ENCODE assay signal across 10 cellular contexts in genomic region chr1:19650416-19651140, GRCh38. TPM values are rescaled to one million over a fixed set of nuclear protein-coding genes. Genes with fewer than 3 reads are reported as not detected.
DNase-seq lines count a peak whose midpoint lies in the region; ATAC-seq and TF ChIP-seq lines count a peak whose summit lies in the region.
"Had no signal": no experiment of that assay in that cellular context is flagged by ENCODE, and none has a peak within 500 bp of the region (broad histone marks: within the 10 kb centered on the region; RNA-seq: fewer than 3 reads in every experiment).

No MANE protein-coding gene starts in this region.

- no peak for ATAC-seq in GM18858 (IDR thresholded peaks at IDR 0.05; ENCODE audit: unreplicated experiment)

- H3K9me3 ChIP-seq in AG04450 (ENCODE audit: control insufficient read depth, insufficient read depth, low read length): no peaks in the 10 kb centered on the region
- no peaks in the 10 kb centered on the region for H3K9me3 ChIP-seq in SK-N-SH

- no peak overlapping the region for H3K9ac ChIP-seq in SK-N-SH
- H3K9ac ChIP-seq: KMS-11 had no signal

- CTCF ChIA-PET in AG04450 (lab: Charles Lee): interaction anchor here (0.5 to 1.9 kb wide), 38 partner anchors 9 to 410 kb away, joined by 3 to 26 read pairs (median 4); partner anchors contain the start of genes AKR7A2 and SLC66A1
- CTCF ChIA-PET in SK-N-SH (lab: Yijun Ruan, JAX): interaction anchor here (0.5 to 13.2 kb wide), 53 partner anchors 10 to 472 kb away, joined by 3 to 235 read pairs (median 5); partner anchors contain the start of genes AKR7A2, EMC1, HTR6 and SLC66A1

- no peak for TF ChIP-seq RAD21 in SK-N-SH (IDR thresholded peaks at IDR 0.05; ENCODE audit: low read length)

- H3K27me3 ChIP-seq in AG04450 (ENCODE audit: control insufficient read depth, insufficient read depth, low read length) (no peaks in the 10 kb centered on the region), SK-N-SH (ENCODE audit: insufficient read depth) (no peaks in the 10 kb centered on the region)

- H3F3A ChIP-seq in SK-N-SH (replicated peaks; ENCODE audit: insufficient read depth): peaks cover 5% of the 10 kb centered on the region

- H3K4me2 ChIP-seq in SK-N-SH: peak overlapping the region; percentile 52; the same call in 1 of the 2 replicates
- H3K4me2 ChIP-seq: KMS-11 had no signal

- 74% methylated on average over 9 of the region's 12 CpGs for WGBS in SK-N-SH (ENCODE audit: low lambda C conversion rate)

- H4K20me1 ChIP-seq in SK-N-SH (ENCODE audit: insufficient read depth): peaks cover 18% of the 10 kb centered on the region; the same call in 1 of the 2 replicates

- no peak for TF ChIP-seq EP300 in SK-N-SH (IDR thresholded peaks at IDR 0.05; ENCODE audit: borderline replicate concordance in 1 of 2, low read depth in 1 of 2, low read length in 1 of 2)

- POLR2A ChIA-PET in AG04450 (lab: Yijun Ruan, JAX): interaction anchor here (0.6 kb wide), 2 partner anchors 178 to 250 kb away, joined by 4 to 5 read pairs; no protein-coding TSS in a partner anchor
- POLR2A ChIA-PET in SK-N-SH (lab: Yijun Ruan, JAX): interaction anchor here (0.5 kb wide), 1 partner anchor 267 kb away, joined by 6 read pairs; no protein-coding TSS in a partner anchor

- no peaks in the 10 kb centered on the region; the same call in none of the 2 replicates for H3K79me2 ChIP-seq in SK-N-SH (ENCODE audit: insufficient read depth)

- no peak for TF ChIP-seq CTCF in AG04450 (IDR thresholded peaks at IDR 0.05; ENCODE audit: low read depth, low read length)
- TF ChIP-seq CTCF in SK-N-SH (IDR thresholded peaks at IDR 0.05): no peak
- no peak for TF ChIP-seq CTCF in fibroblast of the aortic adventitia (IDR thresholded peaks at IDR 0.05; ENCODE audit: insufficient read depth, low read length)

- no peak overlapping the region for H3K4me3 ChIP-seq in AG04450 (ENCODE audit: low read depth, low read length)
- H3K4me3 ChIP-seq in SK-N-SH (ENCODE audit: low read depth in 2 of 2, low read length in 1 of 2): no peak overlapping the region
- H3K4me3 ChIP-seq in fibroblast of the aortic adventitia (ENCODE audit: low read depth, low read length): peak overlapping the region; percentile 17

- peaks cover 0 to 41% of the 10 kb centered on the region in 2 experiments; a peak in 1 of 4 replicates for H3K4me1 ChIP-seq in SK-N-SH (ENCODE audit: control insufficient read depth in 1 of 2, insufficient read depth in 2 of 2, low read depth in 1 of 2, low read length in 1 of 2)

- H3K9me2 ChIP-seq in SK-N-SH: no peaks in the 10 kb centered on the region

- H3K27ac ChIP-seq in AG04450 (ENCODE audit: low read depth, low read length) (peak overlapping the region; percentile 21), SK-N-SH (ENCODE audit: low read depth in 2 of 2, low read length in 1 of 2) (peak overlapping the region in 1 of 2 experiments; percentile 54; a peak in 2 of 4 replicates)
- H3K27ac ChIP-seq: KMS-11 had no signal

- no peaks in the 10 kb centered on the region for H3K36me3 ChIP-seq in SK-N-SH (replicated peaks in 1 of 2; ENCODE audit: control insufficient read depth in 1 of 2, insufficient read depth in 2 of 2, low read length in 1 of 2)

- H2AFZ ChIP-seq in SK-N-SH (ENCODE audit: low read depth): no peak overlapping the region

- intact Hi-C loops in posterior vena cava (cut with DNase I): loop anchor here (5.0 to 10.0 kb wide), 3 partner anchors 253 to 396 kb away; partner anchors contain the start of genes EMC1 (in 1 of the 2) and MRTO4 (in 1 of the 2)

- DNase-seq in AG04450 (ENCODE audit: low read depth, low spot score) (no peak), SK-N-SH (peak; percentile 53), fibroblast of the aortic adventitia (ENCODE audit: low read depth) (peak; percentile 19), posterior vena cava (ENCODE audit: low spot score) (peak; percentile 71), SHP77 (lab: John Stamatoyannopoulos, UW) (no peak), hepatic stellate cell (ENCODE audit: low spot score) (no peak), kidney tubule cell (ENCODE audit: low spot score) (no peak)
- DNase-seq: NCI-H748 treated with DMSO at 0.1 percent for 48 hours had no signal

TF ChIP-seq in SK-N-SH, 30 proteins besides CTCF, POLR2A, EP300 and RAD21:
- no peak for TF ChIP-seq SMC3 (IDR thresholded peaks at IDR 0.05; ENCODE audit: low read depth, low read length)
- TF ChIP-seq TCF12 (IDR thresholded peaks at IDR 0.05): no peak
- TF ChIP-seq MXI1 (IDR thresholded peaks at IDR 0.05; ENCODE audit: low read depth, low read length): peak; percentile 23; the same call in 1 of the 2 replicates

RNA-seq across cellular contexts. Expression of gene NBL1, which starts 6.5 kb away (rescaled TPM):
- polyA plus RNA-seq in AG04450 (2011; rRNA removed) (151 and 234 TPM in 2 replicates), SK-N-SH (2012; rRNA removed) (34.9 and 36.1 TPM in 2 replicates)
- 159 and 216 TPM in 2 replicates for polyA minus RNA-seq in AG04450 (2011; rRNA and poly(A)+ RNA removed)
- 12.3 and 24.5 TPM in 2 replicates for polyA plus RNA-seq in SK-N-SH (2012; cell fraction: cytosol; rRNA removed)
- polyA plus RNA-seq in SK-N-SH (2012; cell fraction: nucleus; rRNA removed): 18.3 and 24.7 TPM in 2 replicates
- total RNA-seq in fibroblast of the aortic adventitia (ENCODE audit: low replicate concordance) (105 and 178 TPM in 2 replicates), posterior vena cava (100 to 1,000 TPM; 137 to 186 TPM)

RNA-seq across cellular contexts. Expression of gene HTR6, which starts 14.1 kb away (rescaled TPM):
- polyA plus RNA-seq in AG04450 (2011; rRNA removed) (not detected in 2 replicates), SK-N-SH (2012; rRNA removed) (0.05 and 0.10 TPM in 2 replicates)
- polyA minus RNA-seq in AG04450 (2011; rRNA and poly(A)+ RNA removed): not detected in 2 replicates
- polyA plus RNA-seq in SK-N-SH (2012; cell fraction: cytosol; rRNA removed): 0.08 and 0.10 TPM in 2 replicates
- 0.33 and 0.36 TPM in 2 replicates for polyA plus RNA-seq in SK-N-SH (2012; cell fraction: nucleus; rRNA removed)
- total RNA-seq in fibroblast of the aortic adventitia (ENCODE audit: low replicate concordance) (0.09 TPM in 1 of 2 replicates, not detected in the other), posterior vena cava (not detected)

Comparison
In these comparisons a context has a peak if more than half of its experiments do, and no peak if none do; other contexts are left out.
1. DNase-seq: peak in SK-N-SH (single experiment), fibroblast of the aortic adventitia (single experiment) and posterior vena cava (single experiment); none in AG04450 (single experiment), SHP77 (0 of 2), hepatic stellate cell (single experiment) and kidney tubule cell (single experiment).